In the genomic region with DNA sequence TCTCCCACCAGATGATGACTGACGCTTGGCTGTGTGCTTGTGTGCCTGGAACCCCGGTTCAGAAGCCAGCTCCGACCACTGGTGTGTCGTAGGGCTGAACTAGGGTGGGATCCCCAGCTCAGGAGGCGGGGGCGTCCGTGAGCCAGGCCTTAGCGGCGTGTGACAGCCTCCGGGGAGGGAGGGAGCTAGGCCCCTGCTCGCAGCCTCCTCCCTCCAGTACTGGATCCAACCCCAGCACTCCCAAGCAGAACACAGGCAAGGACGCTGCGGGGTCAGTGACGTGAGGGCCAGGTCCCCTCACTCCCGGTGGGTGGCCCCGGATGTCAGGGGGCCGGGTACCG, we compare ENCODE assay signal across 8 cellular contexts. TPM values are rescaled to one million over a fixed set of nuclear protein-coding genes. Genes with fewer than 3 reads are reported as not detected.
DNase-seq lines count a peak whose midpoint lies in the region; ATAC-seq and TF ChIP-seq lines count a peak whose summit lies in the region.

No MANE protein-coding gene starts in this region.

- H3K9me3 ChIP-seq in DND-41 (ENCODE audit: insufficient read depth, low read length, severe bottlenecking) (no peaks in the 10 kb centered on the region), endodermal cell (ENCODE audit: control insufficient read depth, low read length) (no peaks in the 10 kb centered on the region), muscle layer of duodenum (ENCODE audit: control insufficient read depth in 1 of 2, low read length in 2 of 2) (no peaks in the 10 kb centered on the region)

- H3K27ac ChIP-seq in DND-41 (ENCODE audit: low read length) (peak overlapping the region; percentile 81), RWPE1 (peak overlapping the region; percentile 79), endodermal cell (ENCODE audit: low read depth, low read length) (peak overlapping the region; percentile 36), muscle layer of duodenum (ENCODE audit: low read length) (peak overlapping the region; percentile 90)

- H3K27me3 ChIP-seq in DND-41 (ENCODE audit: insufficient read depth, low read length, poor library complexity) (no peaks in the 10 kb centered on the region), endodermal cell (ENCODE audit: control insufficient read depth, insufficient read depth, low read length, poor library complexity, severe bottlenecking) (no peaks in the 10 kb centered on the region), muscle layer of duodenum (ENCODE audit: low read depth, low read length) (no peaks in the 10 kb centered on the region)

- H3K4me1 ChIP-seq in DND-41 (ENCODE audit: insufficient read depth, low read length) (peaks cover 24% of the 10 kb centered on the region), endodermal cell (ENCODE audit: control insufficient read depth, insufficient read depth, low read length) (no peaks in the 10 kb centered on the region), muscle layer of duodenum (ENCODE audit: control insufficient read depth in 1 of 2, insufficient read depth in 2 of 2, low read length in 2 of 2) (peaks cover 0 to 14% of the 10 kb centered on the region in 2 donors)

- H3K27me3 Mint-ChIP-seq in endodermal cell (ENCODE audit: insufficient read depth) = no peaks in the 10 kb centered on the region

- DNase-seq in DND-41 (peak; percentile 46), RWPE1 (ENCODE audit: low spot score) (no peak), endodermal cell (no peak), NCI-H345 treated with DMSO at 0.1 percent for 48 hours (lab: John Stamatoyannopoulos, UW; ENCODE audit: unreplicated experiment) (no peak), Kasumi-1 (lab: John Stamatoyannopoulos, UW) (no peak), NK-92 (lab: John Stamatoyannopoulos, UW; ENCODE audit: unreplicated experiment) (no peak)

- H3K4me3 Mint-ChIP-seq in endodermal cell = peak overlapping the region; percentile 78

- H3K9ac ChIP-seq in DND-41 (ENCODE audit: low read depth, low read length) (peak overlapping the region; percentile 85), endodermal cell (ENCODE audit: extremely low read depth, low read length, poor library complexity, severe bottlenecking) (peak overlapping the region; percentile 67)

- peak; percentile 22 for ATAC-seq in DND-41 (ENCODE audit: insufficient read depth, low read depth)
- ATAC-seq in GM21786 (IDR thresholded peaks at IDR 0.05; ENCODE audit: unreplicated experiment) = peak; percentile 12

- H3K4me3 ChIP-seq in DND-41 (ENCODE audit: low read depth in 1 of 2, low read length in 2 of 2) (peak overlapping the region; percentile 58 to 95), endodermal cell (ENCODE audit: low read length) (peak overlapping the region; percentile 91), muscle layer of duodenum (ENCODE audit: low read depth in 1 of 2, low read length in 2 of 2) (peak overlapping the region; percentile 80 to 99)

- H3K36me3 ChIP-seq in DND-41 (ENCODE audit: insufficient read depth, low read length) (peaks cover 3% of the 10 kb centered on the region; the same call in 1 of the 2 replicates), endodermal cell (ENCODE audit: control insufficient read depth, insufficient read depth, low read length) (peaks cover 5% of the 10 kb centered on the region), muscle layer of duodenum (ENCODE audit: control insufficient read depth in 1 of 2, insufficient read depth in 2 of 2, low read length in 2 of 2) (peaks cover 5 to 7% of the 10 kb centered on the region in 2 donors)

- WGBS in endodermal cell (ENCODE audit: insufficient coverage in 1 of 2, insufficient read length in 1 of 2), 2 experiments = 3 to 5% methylated on average over 4 to 18 of the region's 18 CpGs

- H3K79me2 ChIP-seq in DND-41 (ENCODE audit: insufficient read depth, low read length) = peaks cover 20% of the 10 kb centered on the region

- peaks cover 8% of the 10 kb centered on the region for H3K36me3 Mint-ChIP-seq in endodermal cell (ENCODE audit: low read depth)

- TF ChIP-seq CTCF in DND-41 (IDR thresholded peaks at IDR 0.05; ENCODE audit: borderline replicate concordance, extremely low read depth, low read length, poor library complexity, severe bottlenecking) = no peak
- TF ChIP-seq CTCF in RWPE1 (conservative IDR thresholded peaks at IDR 0.05; ENCODE audit: low read depth) = no peak
- TF ChIP-seq CTCF in endodermal cell (conservative IDR thresholded peaks at IDR 0.05) = no peak

- H3K4me1 Mint-ChIP-seq in endodermal cell = peaks cover 11% of the 10 kb centered on the region

- POLR2A ChIA-PET in RWPE1 (lab: Yijun Ruan, JAX; ENCODE audit: low non-redundant PET) = interaction anchor here (0.5 to 0.8 kb wide), 2 partner anchors 23 to 45 kb away, joined by 3 to 4 read pairs; no protein-coding TSS in a partner anchor

- H3K9me3 Mint-ChIP-seq in endodermal cell = peaks cover 6% of the 10 kb centered on the region

- peak overlapping the region; percentile 95 for H2AFZ ChIP-seq in DND-41 (ENCODE audit: low read depth, low read length)

- CTCF ChIA-PET in RWPE1 (lab: Yijun Ruan, JAX) = no interaction called here

- peak overlapping the region; percentile 85 for H3K4me2 ChIP-seq in DND-41 (ENCODE audit: insufficient read depth, low read length)

- H3K27ac Mint-ChIP-seq in endodermal cell = peak overlapping the region; percentile 92

- H4K20me1 ChIP-seq in DND-41 (ENCODE audit: insufficient read depth, low read length) = no peaks in the 10 kb centered on the region

RNA-seq across cellular contexts. Expression of gene PMM1, which starts 0.4 kb away (rescaled TPM):
- 10 to 100 TPM; 19.0 to 32.3 TPM for total RNA-seq in endodermal cell
- polyA plus RNA-seq in endodermal cell (2013, experiment 1 of 2) = 25.3 TPM
- polyA plus RNA-seq in endodermal cell (2013, experiment 2 of 2) = 26.0 TPM

RNA-seq across cellular contexts. Expression of gene CSDC2, which starts 28.4 kb away (rescaled TPM):
- total RNA-seq in endodermal cell = under 1 TPM; 0.27 to 0.90 TPM
- polyA plus RNA-seq in endodermal cell (2013, experiment 1 of 2) = 4.9 TPM
- polyA plus RNA-seq in endodermal cell (2013, experiment 2 of 2) = 4.2 TPM

RNA-seq across cellular contexts. Expression of gene DESI1, which starts 31.6 kb away (rescaled TPM):
- total RNA-seq in endodermal cell = 10 to 100 TPM; 21.8 to 28.9 TPM
- 31.6 TPM for polyA plus RNA-seq in endodermal cell (2013, experiment 1 of 2)
- 27.1 TPM for polyA plus RNA-seq in endodermal cell (2013, experiment 2 of 2)

RNA-seq across cellular contexts. Expression of gene XRCC6, which starts 31.9 kb away (rescaled TPM):
- total RNA-seq in endodermal cell = 100 to 1,000 TPM; 345 to 387 TPM
- polyA plus RNA-seq in endodermal cell (2013, experiment 1 of 2) = 403 TPM
- polyA plus RNA-seq in endodermal cell (2013, experiment 2 of 2) = 394 TPM

RNA-seq across cellular contexts. Expression of gene POLR3H, which starts 45.0 kb away (rescaled TPM):
- total RNA-seq in endodermal cell = 10 to 100 TPM; 30.1 to 32.6 TPM
- 19.1 TPM for polyA plus RNA-seq in endodermal cell (2013, experiment 1 of 2)
- 20.1 TPM for polyA plus RNA-seq in endodermal cell (2013, experiment 2 of 2)

Comparison
In these comparisons a context has a peak if more than half of its experiments do, and no peak if none do; other contexts are left out.
1. H3K27ac ChIP-seq: peak in every context shown above with its lines; median percentile 90 in muscle layer of duodenum; 81 in DND-41; 79 in RWPE1; 36 in endodermal cell.